In the genomic region with DNA sequence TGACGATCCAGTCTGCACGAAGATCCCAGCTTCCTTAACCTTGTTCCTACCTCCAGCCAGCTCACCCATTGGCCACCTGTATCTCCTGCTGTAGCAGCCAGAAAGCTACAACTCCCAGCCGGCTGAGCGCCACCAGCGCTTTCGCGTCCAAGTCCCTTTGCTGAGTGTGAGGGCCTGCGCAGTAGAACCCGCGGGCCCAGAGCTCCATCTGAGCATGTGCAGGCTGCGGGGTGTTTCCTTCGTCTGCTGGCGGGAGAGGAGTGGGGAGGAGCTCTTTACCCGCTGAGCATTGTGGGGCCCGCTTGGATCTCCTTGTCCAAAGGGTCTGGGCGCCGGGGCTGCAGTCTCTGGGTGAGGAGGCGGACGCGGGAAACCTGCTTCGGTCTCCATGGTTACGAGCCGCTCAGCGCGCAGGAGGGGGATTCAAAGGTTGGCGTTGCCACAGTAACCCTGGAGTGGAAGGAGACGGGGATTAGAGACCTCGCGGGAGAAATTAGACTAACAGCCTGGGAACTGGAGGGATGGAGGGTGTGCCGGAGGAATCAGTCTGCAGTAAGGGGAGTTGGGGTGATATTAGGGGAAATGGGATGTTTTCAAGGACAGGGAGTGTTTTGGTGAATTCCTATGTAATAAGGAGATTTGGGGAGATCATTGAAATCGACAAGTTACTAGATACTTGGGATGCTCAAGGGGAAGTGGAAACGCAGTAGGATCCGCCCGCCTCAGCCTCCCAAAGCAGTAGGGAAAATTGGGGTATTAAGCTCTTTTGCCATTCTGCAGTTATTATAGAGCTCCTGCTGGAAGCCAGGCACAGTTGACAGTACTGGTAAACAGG, we compare ENCODE assay signal across 8 cellular contexts. TPM values are rescaled to one million over a fixed set of nuclear protein-coding genes. Genes with fewer than 3 reads are reported as not detected.
DNase-seq lines count a peak whose midpoint lies in the region; ATAC-seq and TF ChIP-seq lines count a peak whose summit lies in the region.

No MANE protein-coding gene starts in this region.

- in situ Hi-C loops in IMR-90 (cut with MboI; ENCODE audit: low sequenced_read_pairs) = no loop called here

- H2AFZ ChIP-seq in IMR-90 (replicated peaks; ENCODE audit: low read length, poor library complexity) (peak overlapping the region; percentile 92), OCI-LY7 (ENCODE audit: low read length) (peak overlapping the region; percentile 83; the same call in 1 of the 2 replicates)

- peak overlapping the region; percentile 49 for H2BK5ac ChIP-seq in IMR-90 (ENCODE audit: low read depth, low read length, poor library complexity, severe bottlenecking)

- H3K9me3 ChIP-seq in IMR-90 (ENCODE audit: control insufficient read depth, insufficient read depth, low read length) (no peaks in the 10 kb centered on the region), OCI-LY7 (ENCODE audit: low read length) (no peaks in the 10 kb centered on the region)

- peak overlapping the region; percentile 91 for H3K9ac ChIP-seq in IMR-90 (ENCODE audit: low read depth, low read length)

- POLR2A ChIA-PET in IMR-90 (lab: Charles Lee; ENCODE audit: unreplicated experiment) (interaction anchor here (1.0 to 1.6 kb wide), 2 partner anchors 14 to 52 kb away, joined by 3 to 7 read pairs; partner anchors contain the start of gene CARD8), OCI-LY7 (lab: Charles Lee) (interaction anchor here (0.6 to 2.8 kb wide), 15 partner anchors 10 to 1957 kb away, joined by 3 to 24 read pairs (median 4); partner anchors contain the start of gene CARD8)

- H3K27me3 ChIP-seq in IMR-90 (ENCODE audit: control insufficient read depth, insufficient read depth, low read length) = no peaks in the 10 kb centered on the region

- no TSS peak for BruUV-seq in IMR-90 (replicated peaks; lab: Mats Ljungman, UMichigan)
- no TSS peak for BruUV-seq in OCI-LY7 (replicated peaks; lab: Mats Ljungman, UMichigan)

- peak overlapping the region; percentile 52; the same call in 1 of the 2 replicates for H2AK5ac ChIP-seq in IMR-90 (ENCODE audit: low read depth, low read length)

- H3K23ac ChIP-seq in IMR-90 (ENCODE audit: low read depth, low read length) = peak overlapping the region; percentile 80; the same call in 1 of the 2 replicates

- CTCF ChIA-PET in IMR-90 (lab: Yijun Ruan, JAX) = interaction anchor here (0.6 to 1.8 kb wide), 5 partner anchors 10 to 679 kb away, joined by 3 to 6 read pairs (median 4); no protein-coding TSS in a partner anchor
- CTCF ChIA-PET in OCI-LY7 (lab: Charles Lee; ENCODE audit: unreplicated experiment) = interaction anchor here (0.6 to 1.4 kb wide), 6 partner anchors 11 to 55 kb away, joined by 3 to 6 read pairs (median 3); no protein-coding TSS in a partner anchor

- H3K27ac ChIP-seq in IMR-90 (ENCODE audit: insufficient read depth, low read length) (peak overlapping the region; percentile 65), OCI-LY7 (ENCODE audit: low read depth, low read length, poor library complexity, severe bottlenecking) (peak overlapping the region; percentile 60)

- peak overlapping the region; percentile 39; the same call in 1 of the 2 replicates for H3K18ac ChIP-seq in IMR-90 (ENCODE audit: low read depth, low read length)

- peak overlapping the region; percentile 71 for H4K5ac ChIP-seq in IMR-90 (ENCODE audit: low read depth, low read length)

- peak overlapping the region; percentile 75 for H3K56ac ChIP-seq in IMR-90 (ENCODE audit: extremely low read depth, insufficient read depth, low read length)

- 0 out of 2 replicates have a peak overlapping the region, but pooled peaks have one; percentile 4 for H2BK120ac ChIP-seq in IMR-90 (ENCODE audit: low read depth, low read length)

- H3K9me2 ChIP-seq in OCI-LY7 (ENCODE audit: insufficient read depth, low read length) = no peaks in the 10 kb centered on the region

- peak overlapping the region; percentile 80 for H4K91ac ChIP-seq in IMR-90 (ENCODE audit: insufficient read depth, low read depth, low read length)

- no peak overlapping the region; the same call in 2 of the 3 replicates for H2BK15ac ChIP-seq in IMR-90 (ENCODE audit: low read depth, low read length)

- DNase-seq in DMS 273 treated with DMSO at 0.1 percent for 48 hours (lab: John Stamatoyannopoulos, UW) (peak; percentile 97), IMR-90 (peak; percentile 94), OCI-LY7 (ENCODE audit: low spot score) (peak; percentile 95), activated T-cell treated with anti-CD3 and anti-CD28 coated beads for 4 hours (peak; percentile 80), erythroblast (lab: John Stamatoyannopoulos, UW) (peak; percentile 95 to 96), mucosa of gallbladder (ENCODE audit: low spot score) (peak; percentile 95)
- DNase-seq in stimulated activated CD8-positive, alpha-beta memory T cell treated with anti-CD3 and anti-CD28 coated beads, Interleukin-4, amount 100 ng/mL, for 24 hours (ENCODE audit: low read depth) = peak; percentile 90

- H2BK20ac ChIP-seq in IMR-90 (ENCODE audit: low read depth, low read length) = no peak overlapping the region

- peak overlapping the region; percentile 65 for H3K4me3 ChIP-seq in IMR-90 (ENCODE audit: insufficient read depth, low read depth, low read length)
- H3K4me3 ChIP-seq in OCI-LY7 (ENCODE audit: low read depth, low read length, poor library complexity, severe bottlenecking) = peak overlapping the region; percentile 81

- peak; percentile 23 for TF ChIP-seq POLR2A in IMR-90 (IDR thresholded peaks at IDR 0.05; ENCODE audit: low read depth, low read length)
- peak; percentile 91 for TF ChIP-seq POLR2A in erythroblast (IDR thresholded peaks at IDR 0.05; ENCODE audit: low read length)

- peak overlapping the region; percentile 93 to 97 for H4K8ac ChIP-seq in IMR-90 (ENCODE audit: low read depth in 2 of 2, low read length in 2 of 2)

- TF ChIP-seq CTCF in IMR-90 (conservative IDR thresholded peaks at IDR 0.05; ENCODE audit: low read depth, low read length) (no peak), OCI-LY7 (conservative IDR thresholded peaks at IDR 0.05; ENCODE audit: low read length) (no peak)

- H3K14ac ChIP-seq in IMR-90 (replicated peaks; ENCODE audit: low read depth, low read length) = peak overlapping the region; percentile 85

- no peak for TF ChIP-seq RAD21 in IMR-90 (IDR thresholded peaks at IDR 0.05; ENCODE audit: low read length)

- peaks cover 2% of the 10 kb centered on the region; the same call in 1 of the 2 replicates for H3K4me1 ChIP-seq in IMR-90 (ENCODE audit: control insufficient read depth, insufficient read depth, low read length)
- peaks cover 23% of the 10 kb centered on the region for H3K4me1 ChIP-seq in OCI-LY7 (ENCODE audit: insufficient read depth, low read length, poor library complexity, severe bottlenecking)

- dilution Hi-C loops in IMR-90 (cut with HindIII; ENCODE audit: low sequenced_read_pairs, unreplicated experiment) = no loop called here

- H4K20me1 ChIP-seq in IMR-90 (ENCODE audit: insufficient read depth, low read length) (no peaks in the 10 kb centered on the region), OCI-LY7 (ENCODE audit: insufficient read depth, low read length) (no peaks in the 10 kb centered on the region)

- 0 out of 2 replicates have a peak, but pooled peaks cover 3% of the 10 kb centered on the region for H3K9me1 ChIP-seq in IMR-90 (ENCODE audit: insufficient read depth, low read length)

- 0% methylated on average over 6 of the region's 34 CpGs; no CpG with 5 or more reads in 1 of the 2 experiments for WGBS in IMR-90 (ENCODE audit: extremely low coverage in 2 of 2, insufficient read length in 1 of 2), 2 experiments

- H3K4me2 ChIP-seq in IMR-90 (ENCODE audit: low read depth, low read length) = peak overlapping the region; percentile 92
- peak overlapping the region; percentile 84 for H3K4me2 ChIP-seq in OCI-LY7 (ENCODE audit: low read length)

- peak overlapping the region; percentile 81 for H3K4ac ChIP-seq in IMR-90 (ENCODE audit: low read depth, low read length)

- peak overlapping the region; percentile 45 for H2AK9ac ChIP-seq in IMR-90 (replicated peaks; ENCODE audit: low read depth, low read length, poor library complexity)

- ATAC-seq in GM21529 (IDR thresholded peaks at IDR 0.05; ENCODE audit: unreplicated experiment) (peak; percentile 94), IMR-90 (ENCODE audit: low read depth) (peak; percentile 100)

- H3K79me2 ChIP-seq in OCI-LY7 (ENCODE audit: insufficient read depth, low read depth, low read length) = peaks cover 16% of the 10 kb centered on the region

- H3K79me1 ChIP-seq in IMR-90 (ENCODE audit: low read depth in 1 of 2, low read length in 2 of 2) = peaks cover 10 to 37% of the 10 kb centered on the region in 2 experiments

- no peaks in the 10 kb centered on the region for H3K36me3 ChIP-seq in IMR-90 (ENCODE audit: control insufficient read depth, insufficient read depth, low read length)
- peaks cover 20% of the 10 kb centered on the region for H3K36me3 ChIP-seq in OCI-LY7 (ENCODE audit: insufficient read depth, low read length)

- intact Hi-C loops in IMR-90 (cut with micrococcal nuclease) (no loop called here), OCI-LY7 (cut with micrococcal nuclease; ENCODE audit: unreplicated experiment) (loop anchor here (5.0 kb wide), 1 partner anchor 53 kb away; the partner anchor contains the start of gene CARD8)

TF ChIP-seq in IMR-90, 13 proteins besides CTCF, POLR2A, EP300 and RAD21 (continues in another document):
- 0 out of 2 replicates have a peak, but pooled peaks have one; percentile 7 for TF ChIP-seq MXI1 (IDR thresholded peaks at IDR 0.05; ENCODE audit: borderline replicate concordance, low read depth, low read length)
- no peak for TF ChIP-seq CEBPB (IDR thresholded peaks at IDR 0.05; ENCODE audit: low read depth, low read length)
- peak; percentile 77; the same call in 1 of the 2 replicates for TF ChIP-seq MAZ (IDR thresholded peaks at IDR 0.05; ENCODE audit: borderline replicate concordance, low read depth, low read length)

RNA-seq across cellular contexts. Expression of gene ZSWIM9, which starts 33.5 kb away (rescaled TPM):
- 0.54 and 0.56 TPM in 2 replicates for total RNA-seq in IMR-90 (2012; rRNA removed)
- polyA plus RNA-seq in IMR-90 (2012; rRNA removed) = 2.2 and 3.4 TPM in 2 replicates
- 2.6 and 2.8 TPM in 2 replicates for polyA plus RNA-seq in IMR-90 (2012; cell fraction: cytosol; rRNA removed)
- polyA plus RNA-seq in IMR-90 (2012; cell fraction: nucleus; rRNA removed; ENCODE audit: low replicate concordance) = 2.9 and 3.2 TPM in 2 replicates
- total RNA-seq in OCI-LY7 (2014; rRNA removed; shearing (Covaris generic)) = 3.2 and 4.5 TPM in 2 replicates
- 10.5 and 12.0 TPM in 2 replicates for total RNA-seq in OCI-LY7 (2022)
- total RNA-seq in mucosa of gallbladder = 10.7 TPM

RNA-seq across cellular contexts. Expression of gene LIG1, which starts 33.9 kb away (rescaled TPM):
- total RNA-seq in IMR-90 (2012; rRNA removed) (24.9 and 30.8 TPM in 2 replicates), OCI-LY7 (2022) (172 and 219 TPM in 2 replicates), mucosa of gallbladder (22.6 TPM)
- 33.5 and 34.0 TPM in 2 replicates for polyA plus RNA-seq in IMR-90 (2012; rRNA removed)
- 18.0 and 18.4 TPM in 2 replicates for polyA plus RNA-seq in IMR-90 (2012; cell fraction: cytosol; rRNA removed)
- 60.4 and 99.1 TPM in 2 replicates for polyA plus RNA-seq in IMR-90 (2012; cell fraction: nucleus; rRNA removed; ENCODE audit: low replicate concordance)
- 279 and 291 TPM in 2 replicates for total RNA-seq in OCI-LY7 (2014; rRNA removed; shearing (Covaris generic))

RNA-seq across cellular contexts. Expression of gene CARD8, which starts 51.7 kb away (rescaled TPM):
- total RNA-seq in IMR-90 (2012; rRNA removed) (11.3 and 12.5 TPM in 2 replicates), OCI-LY7 (2022) (56.1 and 82.9 TPM in 2 replicates), mucosa of gallbladder (38.6 TPM)
- 11.8 and 15.5 TPM in 2 replicates for polyA plus RNA-seq in IMR-90 (2012; rRNA removed)
- 5.4 and 7.6 TPM in 2 replicates for polyA plus RNA-seq in IMR-90 (2012; cell fraction: cytosol; rRNA removed)
- polyA plus RNA-seq in IMR-90 (2012; cell fraction: nucleus; rRNA removed; ENCODE audit: low replicate concordance) = 16.4 and 42.6 TPM in 2 replicates
- total RNA-seq in OCI-LY7 (2014; rRNA removed; shearing (Covaris generic)) = 51.0 and 52.5 TPM in 2 replicates

Comparison
In these comparisons a context has a peak if more than half of its experiments do, and no peak if none do; other contexts are left out.
1. Peak in every context shown above with its lines: DNase-seq, ATAC-seq, H3K4me3 ChIP-seq and H3K27ac ChIP-seq.